Comparison of ENCODE assay signal across 17 cellular contexts in genomic region chr6:157994126-157994795, GRCh38. TPM values are rescaled to one million over a fixed set of nuclear protein-coding genes. Genes with fewer than 3 reads are reported as not detected.
DNase-seq lines count a peak whose midpoint lies in the region; ATAC-seq, FAIRE-seq and TF ChIP-seq lines count a peak whose summit lies in the region.
"Had no signal": no experiment of that assay in that cellular context is flagged by ENCODE, and none has a peak within 500 bp of the region (broad histone marks: within the 10 kb centered on the region; RNA-seq: fewer than 3 reads in every experiment).

No MANE protein-coding gene starts in this region.

- H3K9me3 ChIP-seq in astrocyte (ENCODE audit: insufficient read depth, low read depth, low read length) (no peaks in the 10 kb centered on the region), right lobe of liver (no peaks in the 10 kb centered on the region), small intestine (ENCODE audit: control insufficient read depth, low read depth) (no peaks in the 10 kb centered on the region), esophagus squamous epithelium (no peaks in the 10 kb centered on the region)
- H3K9me3 ChIP-seq: vagina had no signal

- H2AK5ac ChIP-seq in mesendoderm (ENCODE audit: low read length) = no peak overlapping the region

- peaks cover 3% of the 10 kb centered on the region for H3K36me3 ChIP-seq in astrocyte (ENCODE audit: insufficient read depth, low read length)
- no peaks in the 10 kb centered on the region for H3K36me3 ChIP-seq in right lobe of liver
- no peaks in the 10 kb centered on the region for H3K36me3 ChIP-seq in small intestine (ENCODE audit: control insufficient read depth in 2 of 2, insufficient read depth in 2 of 2, low read length in 2 of 2)
- H3K36me3 ChIP-seq in mesendoderm (ENCODE audit: control insufficient read depth, insufficient read depth, low read length) = no peaks in the 10 kb centered on the region
- H3K36me3 ChIP-seq in esophagus squamous epithelium = no peaks in the 10 kb centered on the region
- H3K36me3 ChIP-seq: vagina had no signal

- TF ChIP-seq EP300 in Ishikawa (IDR thresholded peaks at IDR 0.05; ENCODE audit: borderline replicate concordance) = no peak

- no peak overlapping the region for H3K4me3 Mint-ChIP-seq in astrocyte (ENCODE audit: unreplicated experiment)
- H3K4me3 Mint-ChIP-seq: activated CD4-positive, alpha-beta T cell treated with anti-CD3 and anti-CD28 coated beads, Interleukin-2, amount 10 ng/mL, durations not matched to agents 24 days and 14 days; activated T-helper 1 cell treated with anti-CD3 and anti-CD28 coated beads, Interleukin-12 subunit alpha, Interleukin-12 subunit beta, Interleukin-2, Interleukin-4 antibody, amounts not matched to agents 30 ng/mL and 10 ng/mL and 1 ng/mL, durations not matched to agents 14 hours and 24 hours and 36 hours; CD8-positive, alpha-beta memory T cell; stimulated activated effector memory CD8-positive, alpha-beta T cell treated with anti-CD3 and anti-CD28 coated beads, Interleukin-12 subunit alpha, Interleukin-12 subunit beta, amount 100 ng/mL, for 72 hours had no signal

- no peak for DNase-seq in astrocyte (ENCODE audit: low read depth)
- no peak for DNase-seq in right lobe of liver
- DNase-seq in small intestine = peak; percentile 51
- no peak for DNase-seq in mesendoderm
- DNase-seq in HTR-8/SVneo (ENCODE audit: insufficient read length, low spot score) = no peak
- DNase-seq in esophagus squamous epithelium (lab: John Stamatoyannopoulos, UW) = no peak
- DNase-seq: activated CD4-positive, alpha-beta T cell treated with anti-CD3 and anti-CD28 coated beads, Interleukin-2, amount 10 ng/mL, durations not matched to agents 24 days and 14 days; CD8-positive, alpha-beta memory T cell; NCI-H1092 treated with DMSO at 0.1 percent for 48 hours; NCI-H510A; RPMI8226; stimulated activated CD4-positive, alpha-beta T cell treated with anti-CD3 and anti-CD28 coated beads, Interleukin-4, amount 100 ng/mL, for 24 hours had no signal

- no peaks in the 10 kb centered on the region for H3K79me1 ChIP-seq in mesendoderm (ENCODE audit: low read length)

- no peaks in the 10 kb centered on the region for H3K27me3 Mint-ChIP-seq in astrocyte (ENCODE audit: low read depth, unreplicated experiment)
- H3K27me3 Mint-ChIP-seq: activated CD4-positive, alpha-beta T cell treated with anti-CD3 and anti-CD28 coated beads, Interleukin-2, amount 10 ng/mL, durations not matched to agents 24 days and 14 days had no signal

- H3K4me3 ChIP-seq in astrocyte (ENCODE audit: insufficient read depth, low read depth, low read length) (no peak overlapping the region), right lobe of liver (no peak overlapping the region), small intestine (ENCODE audit: low read depth in 1 of 2, low read length in 2 of 2) (no peak overlapping the region), mesendoderm (ENCODE audit: low read length) (no peak overlapping the region), esophagus squamous epithelium (no peak overlapping the region)
- H3K4me3 ChIP-seq: vagina had no signal

- H3K18ac ChIP-seq in mesendoderm (ENCODE audit: low read length) = no peak overlapping the region

- peak overlapping the region; percentile 63 for H3K27ac Mint-ChIP-seq in astrocyte (ENCODE audit: unreplicated experiment)
- H3K27ac Mint-ChIP-seq: activated CD4-positive, alpha-beta T cell treated with anti-CD3 and anti-CD28 coated beads, Interleukin-2, amount 10 ng/mL, durations not matched to agents 24 days and 14 days; activated T-helper 1 cell treated with anti-CD3 and anti-CD28 coated beads, Interleukin-12 subunit alpha, Interleukin-12 subunit beta, Interleukin-2, Interleukin-4 antibody, amounts not matched to agents 30 ng/mL and 10 ng/mL and 1 ng/mL, durations not matched to agents 14 hours and 24 hours and 36 hours; stimulated activated effector memory CD8-positive, alpha-beta T cell treated with anti-CD3 and anti-CD28 coated beads, Interleukin-12 subunit alpha, Interleukin-12 subunit beta, amount 100 ng/mL, for 72 hours had no signal

- H3K27me3 ChIP-seq in astrocyte (ENCODE audit: insufficient read depth, low read length) (no peaks in the 10 kb centered on the region), right lobe of liver (no peaks in the 10 kb centered on the region), small intestine (ENCODE audit: control insufficient read depth in 2 of 2, insufficient read depth in 2 of 2, low read length in 2 of 2) (no peaks in the 10 kb centered on the region), mesendoderm (ENCODE audit: insufficient read depth, low read length, poor library complexity) (no peaks in the 10 kb centered on the region), esophagus squamous epithelium (no peaks in the 10 kb centered on the region)
- H3K27me3 ChIP-seq: vagina had no signal

- H3K4me1 Mint-ChIP-seq in astrocyte (ENCODE audit: low read depth, unreplicated experiment) = peaks cover 46% of the 10 kb centered on the region

- no peak overlapping the region for H2AFZ ChIP-seq in astrocyte (ENCODE audit: low read depth, low read length)

- intact Hi-C loops in right lobe of liver (cut with DNase I) = no loop called here
- intact Hi-C loops in esophagus squamous epithelium (cut with DNase I) = no loop called here

- no peak for TF ChIP-seq CTCF in astrocyte (IDR thresholded peaks at IDR 0.05; ENCODE audit: insufficient read depth, low read depth, low read length)
- no peak for TF ChIP-seq CTCF in right lobe of liver (IDR thresholded peaks at IDR 0.05)
- TF ChIP-seq CTCF in esophagus squamous epithelium (IDR thresholded peaks at IDR 0.05) = no peak

- FAIRE-seq in astrocyte (lab: Jason Lieb, UNC) = no peak
- FAIRE-seq in small intestine (lab: Jason Lieb, UNC) = no peak
- FAIRE-seq in HTR-8/SVneo (lab: Jason Lieb, UNC) = no peak
- FAIRE-seq: G401.6 had no signal

- peak; percentile 48 to 68 (median 52) for ATAC-seq in right lobe of liver
- ATAC-seq: stimulated activated effector memory CD8-positive, alpha-beta T cell treated with anti-CD3 and anti-CD28 coated beads, Interleukin-12 subunit alpha, Interleukin-12 subunit beta, amount 100 ng/mL, for 72 hours had no signal

- H3K23ac ChIP-seq in mesendoderm (ENCODE audit: low read length) = no peak overlapping the region

- no peak for TF ChIP-seq POLR2A in right lobe of liver (IDR thresholded peaks at IDR 0.05)
- TF ChIP-seq POLR2A in esophagus squamous epithelium (IDR thresholded peaks at IDR 0.05) = no peak

- H3K9me3 Mint-ChIP-seq in astrocyte (ENCODE audit: unreplicated experiment) = no peaks in the 10 kb centered on the region
- H3K9me3 Mint-ChIP-seq: activated CD4-positive, alpha-beta T cell treated with anti-CD3 and anti-CD28 coated beads, Interleukin-2, amount 10 ng/mL, durations not matched to agents 24 days and 14 days; activated T-helper 1 cell treated with anti-CD3 and anti-CD28 coated beads, Interleukin-12 subunit alpha, Interleukin-12 subunit beta, Interleukin-2, Interleukin-4 antibody, amounts not matched to agents 30 ng/mL and 10 ng/mL and 1 ng/mL, durations not matched to agents 14 hours and 24 hours and 36 hours; CD8-positive, alpha-beta memory T cell; stimulated activated effector memory CD8-positive, alpha-beta T cell treated with anti-CD3 and anti-CD28 coated beads, Interleukin-12 subunit alpha, Interleukin-12 subunit beta, amount 100 ng/mL, for 72 hours had no signal

- no peak overlapping the region for H2BK5ac ChIP-seq in mesendoderm (ENCODE audit: low read length)

- H3K4me1 ChIP-seq in astrocyte (ENCODE audit: insufficient read depth, low read length) = peaks cover 37% of the 10 kb centered on the region
- H3K4me1 ChIP-seq in right lobe of liver = peaks cover 0 to 42% (median 21%) of the 10 kb centered on the region in 4 donors
- peaks cover 0 to 2% of the 10 kb centered on the region in 2 donors for H3K4me1 ChIP-seq in small intestine (ENCODE audit: control insufficient read depth in 2 of 2, insufficient read depth in 1 of 2, low read depth in 1 of 2, low read length in 1 of 2)
- H3K4me1 ChIP-seq in mesendoderm (ENCODE audit: control insufficient read depth, low read depth, low read length) = peaks cover 5% of the 10 kb centered on the region
- H3K4me1 ChIP-seq in esophagus squamous epithelium = peaks cover 16 to 43% (median 18%) of the 10 kb centered on the region in 3 donors

- peaks cover 90% of the 10 kb centered on the region for H4K20me1 ChIP-seq in astrocyte (ENCODE audit: insufficient read depth, low read length)

- H3K4ac ChIP-seq in mesendoderm (ENCODE audit: low read depth, low read length) = no peak overlapping the region

- H3K79me2 ChIP-seq in astrocyte (ENCODE audit: insufficient read depth, low read length) (peaks cover 100% of the 10 kb centered on the region), mesendoderm (ENCODE audit: control insufficient read depth, insufficient read depth, low read length) (peaks cover 17% of the 10 kb centered on the region)

- no peak overlapping the region for H4K8ac ChIP-seq in mesendoderm (ENCODE audit: low read depth, low read length)

- TF ChIP-seq RAD21 in Ishikawa (IDR thresholded peaks at IDR 0.05; ENCODE audit: low read depth) = no peak

- H3K9ac ChIP-seq in astrocyte (ENCODE audit: low read length) = no peak overlapping the region
- no peak overlapping the region for H3K9ac ChIP-seq in mesendoderm (ENCODE audit: low read length)

- no peak overlapping the region for H3K56ac ChIP-seq in mesendoderm (ENCODE audit: low read length)

- 69% methylated on average over 7 of the region's 7 CpGs for WGBS in right lobe of liver (ENCODE audit: insufficient coverage, low coverage, low lambda C conversion rate, missing lambda C conversion rate)
- 66 to 82% (median 68%) methylated on average over 7 of the region's 7 CpGs for WGBS in small intestine, 3 donors
- no CpG with 5 or more reads among the region's 7 CpGs for WGBS in mesendoderm (ENCODE audit: extremely low coverage, insufficient coverage, low lambda C conversion rate)
- 89 to 92% methylated on average over 5 to 7 of the region's 7 CpGs for WGBS in esophagus squamous epithelium, 2 donors

- H3K27ac ChIP-seq in astrocyte (ENCODE audit: low read depth, low read length) = no peak overlapping the region
- H3K27ac ChIP-seq in right lobe of liver = no peak overlapping the region
- no peak overlapping the region for H3K27ac ChIP-seq in small intestine (ENCODE audit: low read depth in 1 of 2, low read length in 1 of 2)
- no peak overlapping the region for H3K27ac ChIP-seq in mesendoderm (ENCODE audit: low read depth, low read length)
- H3K27ac ChIP-seq in esophagus squamous epithelium = no peak overlapping the region
- H3K27ac ChIP-seq: vagina had no signal

- H3K36me3 Mint-ChIP-seq in astrocyte (ENCODE audit: low read depth, unreplicated experiment) = peaks cover 4% of the 10 kb centered on the region
- H3K36me3 Mint-ChIP-seq: stimulated activated effector memory CD8-positive, alpha-beta T cell treated with anti-CD3 and anti-CD28 coated beads, Interleukin-12 subunit alpha, Interleukin-12 subunit beta, amount 100 ng/mL, for 72 hours had no signal

- H3K4me2 ChIP-seq in astrocyte (ENCODE audit: low read length) = no peak overlapping the region
- H3K4me2 ChIP-seq in mesendoderm (ENCODE audit: low read length) = no peak overlapping the region

- no peak overlapping the region for H4K5ac ChIP-seq in mesendoderm (ENCODE audit: low read length)

- no peak overlapping the region for H2BK15ac ChIP-seq in mesendoderm (replicated peaks; ENCODE audit: low read depth)

- no peak overlapping the region for H2BK120ac ChIP-seq in mesendoderm (ENCODE audit: low read depth, low read length)

RNA-seq across cellular contexts. Expression of gene SYNJ2, which starts 12.6 kb away (rescaled TPM):
- total RNA-seq in astrocyte (28.4 and 31.8 TPM in 2 replicates), right lobe of liver (1 to 10 TPM; 3.2 to 7.4 (median 4.2) TPM), esophagus squamous epithelium (10 to 100 TPM in 2 of 4 donors, 1 to 10 TPM in 2; 6.6 to 15.6 (median 9.8) TPM)
- 1 to 10 TPM; 7.0 to 9.4 (median 9.4) TPM for polyA plus RNA-seq in small intestine
- polyA plus RNA-seq in mesendoderm (2013, experiment 1 of 2) = 11.5 TPM
- polyA plus RNA-seq in mesendoderm (2013, experiment 2 of 2) = 11.6 TPM
